In genomic region chr2:228039752-228040534, GRCh38 we compare ENCODE assay signal across 8 cellular contexts.
DNase-seq lines count a peak whose midpoint lies in the region; ATAC-seq and TF ChIP-seq lines count a peak whose summit lies in the region.

No MANE protein-coding gene starts in this region.

- no peak for TF ChIP-seq EP300 in Ishikawa (IDR thresholded peaks at IDR 0.05; ENCODE audit: borderline replicate concordance)

- H3K4me3 Mint-ChIP-seq in WTC11 = no peak overlapping the region

- no peak overlapping the region for H3K27ac Mint-ChIP-seq in WTC11

- no peaks in the 10 kb centered on the region for H3K4me1 Mint-ChIP-seq in WTC11

- H3K9me3 Mint-ChIP-seq in WTC11 = peaks cover 3% of the 10 kb centered on the region; the same call in 1 of the 2 replicates

- DNase-seq in DMS153 treated with DMSO at 0.1 percent for 48 hours (lab: John Stamatoyannopoulos, UW; ENCODE audit: unreplicated experiment) (peak; percentile 12), DMS153 (lab: John Stamatoyannopoulos, UW) (no peak), WTC11 (ENCODE audit: low spot score) (no peak), medulla oblongata (ENCODE audit: extremely low spot score) (peak; percentile 50), dedifferentiated amniotic fluid mesenchymal stem cell (ENCODE audit: extremely low spot score) (no peak), GF-D8 (lab: John Stamatoyannopoulos, UW) (no peak)

- H3K36me3 Mint-ChIP-seq in WTC11 = no peaks in the 10 kb centered on the region

- POLR2A ChIA-PET in WTC11 (lab: Charles Lee) = no interaction called here

- ATAC-seq in GM21515 (IDR thresholded peaks at IDR 0.05; ENCODE audit: unreplicated experiment) = peak; percentile 89
- ATAC-seq in WTC11 = peak; percentile 80

- TF ChIP-seq RAD21 in Ishikawa (IDR thresholded peaks at IDR 0.05; ENCODE audit: low read depth) = peak; percentile 44

- CTCF ChIA-PET in WTC11 (lab: Charles Lee) = interaction anchor here (0.8 to 2.5 kb wide), 4 partner anchors 9 to 150 kb away, joined by 3 to 15 read pairs (median 4); no protein-coding TSS in a partner anchor

- H3K27me3 Mint-ChIP-seq in WTC11 (ENCODE audit: low read depth) = no peaks in the 10 kb centered on the region

- peak; percentile 57 for TF ChIP-seq CTCF in WTC11 (IDR thresholded peaks at IDR 0.05)

TF ChIP-seq in Ishikawa, 13 proteins besides CTCF, POLR2A, EP300 and RAD21:
- TF ChIP-seq, protein P1, sequence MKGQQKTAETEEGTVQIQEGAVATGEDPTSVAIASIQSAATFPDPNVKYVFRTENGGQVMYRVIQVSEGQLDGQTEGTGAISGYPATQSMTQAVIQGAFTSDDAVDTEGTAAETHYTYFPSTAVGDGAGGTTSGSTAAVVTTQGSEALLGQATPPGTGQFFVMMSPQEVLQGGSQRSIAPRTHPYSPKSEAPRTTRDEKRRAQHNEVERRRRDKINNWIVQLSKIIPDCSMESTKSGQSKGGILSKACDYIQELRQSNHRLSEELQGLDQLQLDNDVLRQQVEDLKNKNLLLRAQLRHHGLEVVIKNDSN (IDR thresholded peaks at IDR 0.05) = no peak
- TF ChIP-seq FOXM1 (IDR thresholded peaks at IDR 0.05; ENCODE audit: borderline replicate concordance, low read depth) (no peak), TAF1 (IDR thresholded peaks at IDR 0.05; ENCODE audit: low read depth) (no peak), NFIC (IDR thresholded peaks at IDR 0.05) (no peak), TEAD4 (IDR thresholded peaks at IDR 0.05) (no peak), ZBTB7A (IDR thresholded peaks at IDR 0.05; ENCODE audit: low read depth) (no peak)
- TF ChIP-seq, protein P2, sequence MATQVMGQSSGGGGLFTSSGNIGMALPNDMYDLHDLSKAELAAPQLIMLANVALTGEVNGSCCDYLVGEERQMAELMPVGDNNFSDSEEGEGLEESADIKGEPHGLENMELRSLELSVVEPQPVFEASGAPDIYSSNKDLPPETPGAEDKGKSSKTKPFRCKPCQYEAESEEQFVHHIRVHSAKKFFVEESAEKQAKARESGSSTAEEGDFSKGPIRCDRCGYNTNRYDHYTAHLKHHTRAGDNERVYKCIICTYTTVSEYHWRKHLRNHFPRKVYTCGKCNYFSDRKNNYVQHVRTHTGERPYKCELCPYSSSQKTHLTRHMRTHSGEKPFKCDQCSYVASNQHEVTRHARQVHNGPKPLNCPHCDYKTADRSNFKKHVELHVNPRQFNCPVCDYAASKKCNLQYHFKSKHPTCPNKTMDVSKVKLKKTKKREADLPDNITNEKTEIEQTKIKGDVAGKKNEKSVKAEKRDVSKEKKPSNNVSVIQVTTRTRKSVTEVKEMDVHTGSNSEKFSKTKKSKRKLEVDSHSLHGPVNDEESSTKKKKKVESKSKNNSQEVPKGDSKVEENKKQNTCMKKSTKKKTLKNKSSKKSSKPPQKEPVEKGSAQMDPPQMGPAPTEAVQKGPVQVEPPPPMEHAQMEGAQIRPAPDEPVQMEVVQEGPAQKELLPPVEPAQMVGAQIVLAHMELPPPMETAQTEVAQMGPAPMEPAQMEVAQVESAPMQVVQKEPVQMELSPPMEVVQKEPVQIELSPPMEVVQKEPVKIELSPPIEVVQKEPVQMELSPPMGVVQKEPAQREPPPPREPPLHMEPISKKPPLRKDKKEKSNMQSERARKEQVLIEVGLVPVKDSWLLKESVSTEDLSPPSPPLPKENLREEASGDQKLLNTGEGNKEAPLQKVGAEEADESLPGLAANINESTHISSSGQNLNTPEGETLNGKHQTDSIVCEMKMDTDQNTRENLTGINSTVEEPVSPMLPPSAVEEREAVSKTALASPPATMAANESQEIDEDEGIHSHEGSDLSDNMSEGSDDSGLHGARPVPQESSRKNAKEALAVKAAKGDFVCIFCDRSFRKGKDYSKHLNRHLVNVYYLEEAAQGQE (IDR thresholded peaks at IDR 0.05; ENCODE audit: low read depth) = peak; percentile 15; the same call in 1 of the 2 replicates
- TF ChIP-seq, protein P3, sequence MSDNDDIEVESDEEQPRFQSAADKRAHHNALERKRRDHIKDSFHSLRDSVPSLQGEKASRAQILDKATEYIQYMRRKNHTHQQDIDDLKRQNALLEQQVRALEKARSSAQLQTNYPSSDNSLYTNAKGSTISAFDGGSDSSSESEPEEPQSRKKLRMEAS (IDR thresholded peaks at IDR 0.05) = no peak
TF ChIP-seq in Ishikawa: peak in this region for 1.

TF ChIP-seq in WTC11, 78 proteins besides CTCF, POLR2A, EP300 and RAD21:
- no peak for TF ChIP-seq NR1H2 (CRISPR knock-in tag; IDR thresholded peaks at IDR 0.05)
- TF ChIP-seq CBFB (CRISPR knock-in tag; IDR thresholded peaks at IDR 0.05; ENCODE audit: low read depth) = no peak
- no peak for TF ChIP-seq ATF3 (CRISPR knock-in tag; conservative IDR thresholded peaks at IDR 0.05)
- TF ChIP-seq IRF2 (CRISPR knock-in tag; IDR thresholded peaks at IDR 0.05; ENCODE audit: borderline replicate concordance, low read depth) = no peak
- TF ChIP-seq NR3C1 (CRISPR knock-in tag; conservative IDR thresholded peaks at IDR 0.05; ENCODE audit: low read depth) = no peak
- no peak for TF ChIP-seq ZBTB43 (CRISPR knock-in tag; IDR thresholded peaks at IDR 0.05)
- TF ChIP-seq ZNF281 (CRISPR knock-in tag; IDR thresholded peaks at IDR 0.05) = no peak
- TF ChIP-seq, protein P4, sequence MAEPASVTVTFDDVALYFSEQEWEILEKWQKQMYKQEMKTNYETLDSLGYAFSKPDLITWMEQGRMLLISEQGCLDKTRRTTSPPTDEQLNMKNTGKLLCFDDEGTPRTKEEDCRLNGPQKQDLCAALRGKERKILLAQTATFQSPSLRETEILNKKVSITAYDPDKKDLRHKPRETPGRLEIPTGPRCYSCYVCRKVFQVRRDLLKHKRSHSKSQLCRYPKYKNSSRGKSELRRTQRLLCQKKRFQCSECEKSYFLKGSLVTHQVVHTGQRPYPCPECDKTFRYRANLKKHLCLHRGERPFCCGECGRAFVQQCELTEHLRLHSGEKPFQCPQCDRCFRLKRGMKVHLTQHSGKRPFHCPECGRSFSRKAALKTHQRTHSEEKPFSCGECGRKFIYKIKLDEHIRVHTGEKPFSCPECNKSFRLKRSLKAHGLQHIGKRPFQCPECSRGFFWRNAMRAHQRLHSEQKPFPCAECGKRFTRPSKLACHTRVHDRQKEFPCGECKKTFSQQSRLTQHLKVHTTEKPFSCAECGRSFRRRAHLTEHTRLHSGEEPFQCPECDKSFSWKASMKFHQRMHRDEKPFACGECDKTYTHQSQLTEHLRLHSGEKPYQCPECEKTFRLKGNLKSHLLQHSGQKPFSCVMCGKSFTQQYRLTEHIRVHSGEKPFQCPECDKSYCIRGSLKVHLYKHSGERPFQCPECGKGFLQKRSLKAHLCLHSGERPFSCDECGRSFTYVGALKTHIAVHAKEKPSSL (CRISPR knock-in tag; conservative IDR thresholded peaks at IDR 0.05) = no peak
- no peak for TF ChIP-seq E2F1 (CRISPR knock-in tag; IDR thresholded peaks at IDR 0.05)
- TF ChIP-seq TCF7 (CRISPR knock-in tag; IDR thresholded peaks at IDR 0.05; ENCODE audit: low read depth) = no peak
- no peak for TF ChIP-seq FOXK1 (CRISPR knock-in tag; IDR thresholded peaks at IDR 0.05)
- TF ChIP-seq TP53 (CRISPR knock-in tag; IDR thresholded peaks at IDR 0.05) = no peak
- TF ChIP-seq ZNF121 (CRISPR knock-in tag; IDR thresholded peaks at IDR 0.05) = no peak
- TF ChIP-seq JUN (CRISPR knock-in tag; IDR thresholded peaks at IDR 0.05) = no peak
- TF ChIP-seq PRRX2 (CRISPR knock-in tag; IDR thresholded peaks at IDR 0.05) = no peak

Comparison
In these comparisons a context has a peak if more than half of its experiments do, and no peak if none do; other contexts are left out.
1. DNase-seq: peak in DMS153 treated with DMSO at 0.1 percent for 48 hours (single experiment) and medulla oblongata (single experiment); none in DMS153 (single experiment), WTC11 (single experiment), dedifferentiated amniotic fluid mesenchymal stem cell (single experiment) and GF-D8 (single experiment).